27 cellular contexts compared by ENCODE assay signal in the genomic region with DNA sequence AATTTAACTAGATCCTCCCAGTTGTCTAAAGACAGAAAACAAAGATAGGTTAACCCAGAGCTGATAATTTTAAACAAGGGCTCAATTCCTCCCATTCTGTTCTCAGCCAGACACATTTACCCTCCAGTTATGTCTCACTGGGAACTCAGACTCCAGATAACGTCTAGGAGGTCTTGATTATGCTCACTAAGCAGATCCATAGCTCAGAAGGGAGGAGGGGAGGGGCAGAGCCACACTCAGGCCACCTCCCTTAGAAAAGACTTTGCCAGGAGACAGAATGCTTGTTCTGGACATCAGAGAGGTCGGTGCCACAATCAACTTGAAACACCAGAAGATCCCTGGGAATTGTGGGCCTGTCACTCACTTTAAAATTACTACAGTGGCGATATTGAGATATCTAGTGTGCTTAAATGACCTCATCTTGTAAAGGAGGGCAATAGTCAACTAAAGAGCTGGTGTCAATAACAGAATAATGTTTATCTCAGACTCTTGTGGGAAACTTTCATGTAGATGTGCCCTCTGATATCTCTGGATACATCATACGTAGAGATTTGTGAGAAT. TPM values are rescaled to one million over a fixed set of nuclear protein-coding genes. Genes with fewer than 3 reads are reported as not detected.
DNase-seq lines count a peak whose midpoint lies in the region; ATAC-seq, FAIRE-seq and TF ChIP-seq lines count a peak whose summit lies in the region.
"Had no signal": no experiment of that assay in that cellular context is flagged by ENCODE, and none has a peak within 500 bp of the region (broad histone marks: within the 10 kb centered on the region; RNA-seq: fewer than 3 reads in every experiment).

No MANE protein-coding gene starts in this region.

- 0 out of 2 replicates have a peak, but pooled peaks cover 7% of the 10 kb centered on the region for H4K20me1 ChIP-seq in K562 (replicated peaks; ENCODE audit: control insufficient read depth, insufficient read depth, low read length)
- H4K20me1 ChIP-seq: BLaER1 had no signal

- CTCF ChIA-PET in WTC11 (lab: Charles Lee) (no interaction called here), K562 (lab: Yijun Ruan, JAX; ENCODE audit: low intra/inter-chr PET ratio) (interaction anchor here (0.6 kb wide), 1 partner anchor 510 kb away, joined by 3 read pairs; no protein-coding TSS in a partner anchor)

- H3K36me3 ChIP-seq in cardiac muscle cell (no peaks in the 10 kb centered on the region), K562 (ENCODE audit: control insufficient read depth, insufficient read depth, low read length) (no peaks in the 10 kb centered on the region)
- H3K36me3 ChIP-seq: BE2C had no signal

- H3K4me3 ChIP-seq in cardiac muscle cell (no peak overlapping the region), K562 (no peak overlapping the region)
- H3K4me3 ChIP-seq: BLaER1, GM12878 had no signal

- no peaks in the 10 kb centered on the region for H3K4me1 ChIP-seq in cardiac muscle cell (ENCODE audit: low read depth)
- peaks cover 3 to 10% of the 10 kb centered on the region in 2 experiments; a peak in 4 of 5 replicates for H3K4me1 ChIP-seq in K562 (replicated peaks in 1 of 2; ENCODE audit: control insufficient read depth in 2 of 2, insufficient read depth in 2 of 2, low read length in 2 of 2)
- H3K4me1 ChIP-seq: BLaER1 had no signal

- intact Hi-C loops in left ventricle myocardium superior (cut with micrococcal nuclease): no loop called here
- intact Hi-C loops in K562 (cut with micrococcal nuclease): no loop called here

- no peak for TF ChIP-seq EP300 in K562 (IDR thresholded peaks at IDR 0.05; ENCODE audit: low read length)

- no peak overlapping the region for H3K9ac ChIP-seq in K562 (ENCODE audit: insufficient read depth in 1 of 2, low read depth in 2 of 2, low read length in 2 of 2)
- H3K9ac ChIP-seq: BLaER1 had no signal

- ATAC-seq in left ventricle myocardium superior (no peak), WTC11 (no peak), K562 (peak; percentile 23; the same call in 2 of the 3 replicates)
- ATAC-seq: GM12878 had no signal

- peak overlapping the region; percentile 37; the same call in 1 of the 2 replicates for H3K27ac Mint-ChIP-seq in WTC11
- H3K27ac Mint-ChIP-seq: CD14-positive monocyte had no signal

- no peak overlapping the region for H3K4me3 Mint-ChIP-seq in WTC11
- H3K4me3 Mint-ChIP-seq: CD14-positive monocyte; CD4-positive, alpha-beta memory T cell; CD4-positive, CD25-positive, alpha-beta regulatory T cell; CD8-positive, alpha-beta memory T cell had no signal

- no peaks in the 10 kb centered on the region for H3K9me3 ChIP-seq in cardiac muscle cell (ENCODE audit: low read depth)
- no peaks in the 10 kb centered on the region for H3K9me3 ChIP-seq in K562 (replicated peaks; ENCODE audit: control insufficient read depth, insufficient read depth, low read depth, low read length)
- H3K9me3 ChIP-seq: BE2C, BLaER1 had no signal

- H3K4me1 Mint-ChIP-seq in WTC11: peaks cover 14% of the 10 kb centered on the region
- H3K4me1 Mint-ChIP-seq: CD14-positive monocyte; CD4-positive, alpha-beta memory T cell; CD4-positive, CD25-positive, alpha-beta regulatory T cell; CD8-positive, alpha-beta memory T cell had no signal

- DNase-seq in cardiac muscle cell (ENCODE audit: low read depth in 1 of 2, low spot score in 1 of 2) (no peak), left ventricle myocardium superior (no peak), WTC11 (ENCODE audit: low spot score) (no peak), K562 (ENCODE audit: extremely low read depth in 1 of 4, low spot score in 3 of 4) (no peak), anterior cingulate cortex (lab: John Stamatoyannopoulos, UW) (no peak), GM03348 (ENCODE audit: low spot score) (no peak)
- no peak for DNase-seq in activated CD4-positive, CD25-positive, alpha-beta regulatory T cell treated with anti-CD3 and anti-CD28 coated beads, Interleukin-2, amount 50 U/mL, for 72 hours
- DNase-seq: 8988T; ACHN; BE2C; C1 segment of cervical spinal cord; CD4-positive, alpha-beta memory T cell; CD4-positive, CD25-positive, alpha-beta regulatory T cell; CD8-positive, alpha-beta memory T cell; COR-L47; DMS 273 treated with DMSO at 0.1 percent for 48 hours; DMS79 treated with DMSO at 0.1 percent for 48 hours; GF-D8 had no signal

- no peaks in the 10 kb centered on the region for H3K9me3 Mint-ChIP-seq in WTC11
- H3K9me3 Mint-ChIP-seq: CD4-positive, alpha-beta memory T cell; CD8-positive, alpha-beta memory T cell had no signal

- H2AFZ ChIP-seq in K562 (ENCODE audit: low read depth, low read length): no peak overlapping the region

- POLR2A ChIA-PET in WTC11 (lab: Charles Lee): no interaction called here
- POLR2A ChIA-PET in K562 (lab: Yijun Ruan, JAX): interaction anchor here (0.6 to 11.1 kb wide), 13 partner anchors 9 to 218 kb away, joined by 3 to 123 read pairs (median 4); no protein-coding TSS in a partner anchor

- no TSS peak for BruUV-seq in K562 (replicated peaks; lab: Mats Ljungman, UMichigan)

- FAIRE-seq in K562 (lab: Jason Lieb, UNC): peak; percentile 29
- FAIRE-seq: A204.1, G401.6, GM12878, GM12892, GM18507 had no signal

- H3K4me2 ChIP-seq in K562 (ENCODE audit: insufficient read depth, low read length): no peak overlapping the region
- H3K4me2 ChIP-seq: BLaER1 had no signal

- H3K9me1 ChIP-seq in K562 (ENCODE audit: control insufficient read depth, insufficient read depth, low read length): no peaks in the 10 kb centered on the region

- no peak for TF ChIP-seq RAD21 in K562 (CRISPR knock-in tag; conservative IDR thresholded peaks at IDR 0.05 in 1 of 2, IDR thresholded peaks at IDR 0.05 in 1 of 2)

- H3K27me3 ChIP-seq in cardiac muscle cell (no peaks in the 10 kb centered on the region), K562 (ENCODE audit: control insufficient read depth in 2 of 2, insufficient read depth in 2 of 2, low read length in 2 of 2) (peaks cover 45 to 47% of the 10 kb centered on the region in 2 experiments)
- H3K27me3 ChIP-seq: BE2C, BLaER1 had no signal

- in situ Hi-C loops in K562 (cut with MboI): no loop called here

- no peak for TF ChIP-seq POLR2A in K562 (conservative IDR thresholded peaks at IDR 0.05)

- H3K36me3 Mint-ChIP-seq in WTC11: peaks cover 18% of the 10 kb centered on the region

- TF ChIP-seq CTCF in cardiac muscle cell (IDR thresholded peaks at IDR 0.05; ENCODE audit: low read depth, low read length) (no peak), WTC11 (IDR thresholded peaks at IDR 0.05) (no peak), K562 (IDR thresholded peaks at IDR 0.05 in 2 of 3, conservative IDR thresholded peaks at IDR 0.05 in 1 of 3; ENCODE audit: insufficient read depth in 2 of 3, low read depth in 1 of 3, low read length in 3 of 3) (no peak)

- H3K27ac ChIP-seq in cardiac muscle cell (peak overlapping the region; percentile 36), K562 (ENCODE audit: extremely low read depth, low read depth, low read length) (no peak overlapping the region)
- H3K27ac ChIP-seq: BLaER1 had no signal

- H3K27me3 Mint-ChIP-seq in WTC11 (ENCODE audit: low read depth): no peaks in the 10 kb centered on the region

- 7% methylated on average over 4 of the region's 4 CpGs for WGBS in K562 (ENCODE audit: insufficient coverage, low coverage, missing lambda C conversion rate)

- H3K79me2 ChIP-seq in K562 (ENCODE audit: control insufficient read depth, insufficient read depth, low read length): no peaks in the 10 kb centered on the region

TF ChIP-seq in K562, 482 proteins besides CTCF, POLR2A, EP300 and RAD21 (continues in another document):
- peak; percentile 76; the same call in 1 of the 2 replicates for TF ChIP-seq C11orf30 (IDR thresholded peaks at IDR 0.05; ENCODE audit: low read depth)

RNA-seq across cellular contexts. Expression of gene SLC25A1, which starts 29.8 kb away (rescaled TPM):
- total RNA-seq in cardiac muscle cell (140 and 196 TPM in 2 replicates), left ventricle myocardium superior (27.8 TPM), WTC11 (2021) (201 to 213 TPM (median 204 TPM) in 3 replicates), K562 (2014; rRNA removed) (329 and 469 TPM in 2 replicates), K562 (2014; rRNA removed; fragmentation: Illumina TruSeq; extraction: Trizol) (54.3 and 89.6 TPM in 2 replicates), K562 (2015; rRNA removed; fragmentation: Illumina TruSeq; extraction: Trizol) (109 and 119 TPM in 2 replicates), K562 (2021) (399 and 408 TPM in 2 replicates)
- polyA plus RNA-seq in cardiac muscle cell (192 and 238 TPM in 2 replicates), K562 (2011; rRNA removed) (110 and 216 TPM in 2 replicates), K562 (2014; fragmentation: Illumina TruSeq; extraction: Trizol) (183 and 239 TPM in 2 replicates), K562 (2014; fragmentation: Nextera tagmentation; extraction: Ambion mirVana) (10 to 100 TPM; 11.0 to 23.7 TPM), K562 (2014; rRNA removed) (248 and 262 TPM in 2 replicates)
- total RNA-seq in K562 (2011; cell fraction: chromatin; rRNA removed; ENCODE audit: low replicate concordance): 34.4 and 107 TPM in 2 replicates
- total RNA-seq in K562 (2011; cell fraction: nucleolus; rRNA removed): 114 and 122 TPM in 2 replicates
- 76.8 and 81.5 TPM in 2 replicates for total RNA-seq in K562 (2011; cell fraction: nucleoplasm; rRNA removed)
- polyA plus RNA-seq in K562 (2011; cell fraction: cytosol; rRNA removed): 329 and 368 TPM in 2 replicates
- polyA plus RNA-seq in K562 (2011; cell fraction: nucleus; rRNA removed): 294 and 343 TPM in 2 replicates
- polyA plus RNA-seq in K562 (2012): 272 and 330 TPM in 2 replicates
- 64.7 and 77.1 TPM in 2 replicates for polyA minus RNA-seq in K562 (2011; rRNA and poly(A)+ RNA removed)
- 103 and 287 TPM in 2 replicates for polyA minus RNA-seq in K562 (2011; cell fraction: cytosol; rRNA and poly(A)+ RNA removed)
- 46.3 and 88.1 TPM in 2 replicates for polyA minus RNA-seq in K562 (2011; cell fraction: nucleus; rRNA and poly(A)+ RNA removed)

RNA-seq across cellular contexts. Expression of gene GSC2, which starts 58.3 kb away (rescaled TPM):
- total RNA-seq in cardiac muscle cell (not detected in 2 replicates), left ventricle myocardium superior (not detected), WTC11 (2021) (0.44 to 0.68 TPM in 2 of 3 replicates, not detected in the other), K562 (2014; rRNA removed) (not detected in 2 replicates), K562 (2014; rRNA removed; fragmentation: Illumina TruSeq; extraction: Trizol) (not detected in 2 replicates), K562 (2015; rRNA removed; fragmentation: Illumina TruSeq; extraction: Trizol) (not detected in 2 replicates), K562 (2021) (not detected in 2 replicates)
- polyA plus RNA-seq in cardiac muscle cell (not detected in 2 replicates), K562 (2011; rRNA removed) (not detected in 2 replicates), K562 (2014; fragmentation: Illumina TruSeq; extraction: Trizol) (not detected in 2 replicates), K562 (2014; fragmentation: Nextera tagmentation; extraction: Ambion mirVana) (not detected), K562 (2014; rRNA removed) (not detected in 2 replicates)
- total RNA-seq in K562 (2011; cell fraction: chromatin; rRNA removed; ENCODE audit: low replicate concordance): not detected in 2 replicates
- not detected in 2 replicates for total RNA-seq in K562 (2011; cell fraction: nucleolus; rRNA removed)
- total RNA-seq in K562 (2011; cell fraction: nucleoplasm; rRNA removed): not detected in 2 replicates
- polyA plus RNA-seq in K562 (2011; cell fraction: cytosol; rRNA removed): not detected in 2 replicates
- polyA plus RNA-seq in K562 (2011; cell fraction: nucleus; rRNA removed): not detected in 2 replicates
- not detected in 2 replicates for polyA plus RNA-seq in K562 (2012)
- polyA minus RNA-seq in K562 (2011; rRNA and poly(A)+ RNA removed): not detected in 2 replicates
- not detected in 2 replicates for polyA minus RNA-seq in K562 (2011; cell fraction: cytosol; rRNA and poly(A)+ RNA removed)
- polyA minus RNA-seq in K562 (2011; cell fraction: nucleus; rRNA and poly(A)+ RNA removed): not detected in 2 replicates
- total RNA-seq: A673; CD4-positive, alpha-beta memory T cell; CD4-positive, CD25-positive, alpha-beta regulatory T cell; CD8-positive, alpha-beta memory T cell; GM12878 had no signal
- polyA plus RNA-seq: AG04450; CD14-positive monocyte; CD4-positive, alpha-beta memory T cell; CD4-positive, CD25-positive, alpha-beta regulatory T cell; CD8-positive, alpha-beta memory T cell; GM12878 had no signal
